8 cellular contexts compared by ENCODE assay signal in the genomic region with DNA sequence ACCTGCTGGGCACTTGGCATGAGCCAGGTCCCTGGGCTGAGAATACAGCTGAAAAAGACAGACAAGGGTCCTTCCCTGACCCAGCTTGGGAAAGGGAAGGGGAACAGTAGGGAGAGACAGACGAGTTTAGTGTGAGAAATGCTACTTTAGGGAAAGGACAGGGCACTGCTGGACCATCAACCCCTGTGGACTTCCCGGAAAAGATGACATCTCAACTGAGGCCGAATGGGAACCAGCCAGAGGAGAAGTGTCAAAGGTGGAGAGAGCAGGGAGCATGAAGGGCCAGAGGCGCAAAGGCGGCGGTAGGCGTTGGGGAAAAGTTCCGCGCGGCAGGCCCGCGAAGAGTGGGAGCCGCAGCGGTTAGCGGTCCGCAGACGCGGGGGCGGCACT. TPM values are rescaled to one million over a fixed set of nuclear protein-coding genes. Genes with fewer than 3 reads are reported as not detected.
A peak's percentile ranks its signal among the peaks of the same experiment; 100 is the strongest.
DNase-seq lines count a peak whose midpoint lies in the region; ATAC-seq, FAIRE-seq and TF ChIP-seq lines count a peak whose summit lies in the region.

No MANE protein-coding gene starts in this region.

- intact Hi-C loops in kidney (cut with DNase I): no loop called here
- intact Hi-C loops in testis (cut with DNase I; ENCODE audit: low total_unique reads): no loop called here

- H3K4me3 ChIP-seq in H7 (ENCODE audit: insufficient read depth, low read depth, low read length) (peak overlapping the region; percentile 95), kidney (ENCODE audit: low read length in 2 of 2) (peak overlapping the region; percentile 81 to 96), testis (peak overlapping the region; percentile 94 to 98)

- WGBS in testis, 2 donors: 0% methylated on average over 19 of the region's 19 CpGs

- H3K9me3 ChIP-seq in kidney (ENCODE audit: control insufficient read depth in 1 of 2, low read length in 2 of 2): no peaks in the 10 kb centered on the region
- no peaks in the 10 kb centered on the region for H3K9me3 ChIP-seq in testis

- no peak for ATAC-seq in GM21526 (IDR thresholded peaks at IDR 0.05; ENCODE audit: low FRiP score, unreplicated experiment)
- no peak for ATAC-seq in HG02678 (IDR thresholded peaks at IDR 0.05; ENCODE audit: unreplicated experiment)

- H3K27me3 ChIP-seq in H7 (ENCODE audit: control insufficient read depth, insufficient read depth, low read length): no peaks in the 10 kb centered on the region
- H3K27me3 ChIP-seq in testis: no peaks in the 10 kb centered on the region

- CTCF ChIA-PET in activated naive CD4-positive, alpha-beta T cell treated with anti-CD3 and anti-CD28 coated beads, Interleukin-2, amount 10 ng/mL, durations not matched to agents 7 days and 5 days (lab: Charles Lee): interaction anchor here (2.5 kb wide), 1 partner anchor 11 kb away, joined by 23 read pairs; no protein-coding TSS in a partner anchor

- FAIRE-seq in kidney (lab: Jason Lieb, UNC): no peak

- peak overlapping the region in 1 of 2 donors; percentile 51 for H3K27ac ChIP-seq in kidney (ENCODE audit: low read depth in 2 of 2, low read length in 2 of 2)
- H3K27ac ChIP-seq in testis: peak overlapping the region in 1 of 2 donors; percentile 80

- TF ChIP-seq CTCF in kidney (IDR thresholded peaks at IDR 0.05; ENCODE audit: borderline replicate concordance, extremely low read depth, insufficient read depth): no peak
- TF ChIP-seq CTCF in testis (IDR thresholded peaks at IDR 0.05): no peak

- peak overlapping the region; percentile 85 to 94 for H3K9ac ChIP-seq in kidney (ENCODE audit: low read length in 2 of 2)

- peaks cover 17% of the 10 kb centered on the region for H3K36me3 Mint-ChIP-seq in activated naive CD4-positive, alpha-beta T cell treated with anti-CD3 and anti-CD28 coated beads, Interleukin-2, amount 10 ng/mL, durations not matched to agents 7 days and 5 days

- H3K9me3 Mint-ChIP-seq in activated naive CD4-positive, alpha-beta T cell treated with anti-CD3 and anti-CD28 coated beads, Interleukin-2, amount 10 ng/mL, durations not matched to agents 7 days and 5 days: no peaks in the 10 kb centered on the region

- H3K4me3 Mint-ChIP-seq in activated naive CD4-positive, alpha-beta T cell treated with anti-CD3 and anti-CD28 coated beads, Interleukin-2, amount 10 ng/mL, durations not matched to agents 7 days and 5 days: peak overlapping the region; percentile 92

- TF ChIP-seq POLR2A in testis (IDR thresholded peaks at IDR 0.05): no peak

- H3K4me1 ChIP-seq in kidney (ENCODE audit: control insufficient read depth in 1 of 2, insufficient read depth in 1 of 2, low read depth in 1 of 2, low read length in 2 of 2): peaks cover 14 to 16% of the 10 kb centered on the region in 2 donors
- peaks cover 15% of the 10 kb centered on the region for H3K4me1 ChIP-seq in testis

- peak overlapping the region; percentile 89 for H3K27ac Mint-ChIP-seq in activated naive CD4-positive, alpha-beta T cell treated with anti-CD3 and anti-CD28 coated beads, Interleukin-2, amount 10 ng/mL, durations not matched to agents 7 days and 5 days

- DNase-seq in ACHN (peak; percentile 15), H7 (no peak), kidney (no peak), testis (no peak), cerebellar cortex (ENCODE audit: low spot score) (no peak)
- no peak for DNase-seq in activated naive CD4-positive, alpha-beta T cell treated with anti-CD3 and anti-CD28 coated beads, Interleukin-2, amount 10 ng/mL, durations not matched to agents 7 days and 5 days

- peaks cover 31% of the 10 kb centered on the region for H3K4me1 Mint-ChIP-seq in activated naive CD4-positive, alpha-beta T cell treated with anti-CD3 and anti-CD28 coated beads, Interleukin-2, amount 10 ng/mL, durations not matched to agents 7 days and 5 days

- no peaks in the 10 kb centered on the region; the same call in 1 of the 2 replicates for H3K36me3 ChIP-seq in H7 (replicated peaks; ENCODE audit: control insufficient read depth, insufficient read depth, low read length)
- peaks cover 11 to 15% of the 10 kb centered on the region in 2 donors for H3K36me3 ChIP-seq in kidney (ENCODE audit: control insufficient read depth in 1 of 2, insufficient read depth in 2 of 2, low read length in 2 of 2)
- no peaks in the 10 kb centered on the region for H3K36me3 ChIP-seq in testis (ENCODE audit: low read depth, missing control alignments)

- in situ Hi-C loops in ACHN (cut with HindIII; ENCODE audit: low pct_ligation_motif_present, low pct_unique_long_range_greater_than_20kb, low sequenced_read_pairs): no loop called here

- no peaks in the 10 kb centered on the region for H3K27me3 Mint-ChIP-seq in activated naive CD4-positive, alpha-beta T cell treated with anti-CD3 and anti-CD28 coated beads, Interleukin-2, amount 10 ng/mL, durations not matched to agents 7 days and 5 days

RNA-seq across cellular contexts. Expression of gene TEX261, which starts 0.6 kb away (rescaled TPM):
- total RNA-seq in H7 (2014; rRNA removed; shearing (Covaris generic)): 13.4 and 13.5 TPM in 2 replicates
- total RNA-seq in kidney (56.1 TPM), testis (10 to 100 TPM; 39.0 to 40.7 TPM)
- polyA plus RNA-seq in kidney (ENCODE audit: insufficient read depth, low read depth, low replicate concordance) (35.9 TPM), testis (ENCODE audit: insufficient read depth, low read depth, low replicate concordance) (133 TPM)

RNA-seq across cellular contexts. Expression of gene ANKRD53, which starts 15.6 kb away (rescaled TPM):
- not detected in 2 replicates for total RNA-seq in H7 (2014; rRNA removed; shearing (Covaris generic))
- total RNA-seq in kidney (1.3 TPM), testis (10 to 100 TPM; 10.6 to 36.3 TPM)
- polyA plus RNA-seq in kidney (ENCODE audit: insufficient read depth, low read depth, low replicate concordance) (2.1 TPM), testis (ENCODE audit: insufficient read depth, low read depth, low replicate concordance) (52.2 TPM)

RNA-seq across cellular contexts. Expression of gene ATP6V1B1, which starts 58.4 kb away (rescaled TPM):
- 0.14 TPM in 1 of 2 replicates, not detected in the other for total RNA-seq in H7 (2014; rRNA removed; shearing (Covaris generic))
- 37.9 TPM for total RNA-seq in kidney
- polyA plus RNA-seq in kidney (ENCODE audit: insufficient read depth, low read depth, low replicate concordance): 400 TPM
- 1 to 10 TPM; 1.7 to 2.9 TPM for total RNA-seq in testis
- polyA plus RNA-seq in testis (ENCODE audit: insufficient read depth, low read depth, low replicate concordance): not detected
